8 cellular contexts compared by ENCODE assay signal in genomic region chr1:39609618-39610331, GRCh38. TPM values are rescaled to one million over a fixed set of nuclear protein-coding genes. Genes with fewer than 3 reads are reported as not detected.
DNase-seq lines count a peak whose midpoint lies in the region; ATAC-seq and TF ChIP-seq lines count a peak whose summit lies in the region.

No MANE protein-coding gene starts in this region.

- H3K4me2 ChIP-seq in mammary epithelial cell (ENCODE audit: insufficient read depth, low read depth, low read length): peak overlapping the region; percentile 0

- dilution Hi-C loops in mammary epithelial cell (cut with HindIII; ENCODE audit: low sequenced_read_pairs): loop anchor here (5.0 to 10.0 kb wide), 2 partner anchors 103 to 195 kb away; no protein-coding TSS in a partner anchor

- H3K27ac ChIP-seq in WERI-Rb-1 (no peak overlapping the region), mammary epithelial cell (ENCODE audit: insufficient read depth, low read depth, low read length) (no peak overlapping the region)

- H3K36me3 ChIP-seq in MG63: no peaks in the 10 kb centered on the region
- no peaks in the 10 kb centered on the region for H3K36me3 ChIP-seq in WERI-Rb-1
- H3K36me3 ChIP-seq in mammary epithelial cell (ENCODE audit: insufficient read depth, low read length): no peaks in the 10 kb centered on the region

- ATAC-seq in GM19467 (IDR thresholded peaks at IDR 0.05; ENCODE audit: unreplicated experiment): no peak

- intact Hi-C loops in mammary epithelial cell (cut with micrococcal nuclease): loop anchor here (5.0 kb wide), 1 partner anchor 363 kb away; no protein-coding TSS in a partner anchor

- H3K79me2 ChIP-seq in mammary epithelial cell (ENCODE audit: insufficient read depth, low read length): no peaks in the 10 kb centered on the region

- BruUV-seq in mammary epithelial cell (replicated peaks; lab: Mats Ljungman, UMichigan): no TSS peak

- in situ Hi-C loops in mammary epithelial cell (cut with MboI; ENCODE audit: low sequenced_read_pairs in 2 of 2): loop anchor here in 1 of 2 donors (5.0 kb wide), 1 partner anchor 43 kb away; no protein-coding TSS in a partner anchor

- H3K4me3 ChIP-seq in GM12865 (ENCODE audit: low read depth, low read length): no peak overlapping the region
- no peak overlapping the region for H3K4me3 ChIP-seq in MG63
- no peak overlapping the region for H3K4me3 ChIP-seq in WERI-Rb-1 (ENCODE audit: low read depth, low read length)
- H3K4me3 ChIP-seq in mammary epithelial cell (replicated peaks in 1 of 3; ENCODE audit: insufficient read depth in 1 of 3, low read depth in 2 of 3, low read length in 3 of 3): no peak overlapping the region

- peak; percentile 63 for TF ChIP-seq CTCF in GM12865 (IDR thresholded peaks at IDR 0.05; ENCODE audit: insufficient read depth, low read depth, low read length, missing control alignments)
- peak; percentile 89 for TF ChIP-seq CTCF in WERI-Rb-1 (IDR thresholded peaks at IDR 0.05; ENCODE audit: low read depth, low read length)
- peak; percentile 59 to 64 for TF ChIP-seq CTCF in mammary epithelial cell (conservative IDR thresholded peaks at IDR 0.05 in 1 of 2, IDR thresholded peaks at IDR 0.05 in 1 of 2; ENCODE audit: extremely low read depth in 1 of 2, insufficient read depth in 1 of 2, low read depth in 1 of 2, low read length in 2 of 2)

- H3K27me3 ChIP-seq in MG63 (no peaks in the 10 kb centered on the region), WERI-Rb-1 (ENCODE audit: insufficient read depth, low read depth, severe bottlenecking) (no peaks in the 10 kb centered on the region), mammary epithelial cell (ENCODE audit: insufficient read depth, low read length) (no peaks in the 10 kb centered on the region)

- peak overlapping the region; percentile 76 for H2AFZ ChIP-seq in mammary epithelial cell (ENCODE audit: low read depth, low read length)

- DNase-seq in GM12865 (ENCODE audit: low read depth): peak; percentile 70
- DNase-seq in MG63: peak; percentile 34
- peak; percentile 80 for DNase-seq in WERI-Rb-1
- DNase-seq in mammary epithelial cell: peak; percentile 15
- peak; percentile 86 for DNase-seq in left kidney (ENCODE audit: low read depth, low spot score)
- DNase-seq in stimulated activated CD8-positive, alpha-beta memory T cell treated with anti-CD3 and anti-CD28 coated beads, Interleukin-12 subunit alpha, Interleukin-12 subunit beta, amount 100 ng/mL, for 1 hour (ENCODE audit: low read depth): peak; percentile 71
- DNase-seq in COLO668 (lab: John Stamatoyannopoulos, UW; ENCODE audit: unreplicated experiment): no peak

- WGBS in mammary epithelial cell (ENCODE audit: low coverage, missing lambda C conversion rate): 65% methylated on average over 8 of the region's 42 CpGs

- H3K4me1 ChIP-seq in mammary epithelial cell (ENCODE audit: insufficient read depth, low read length): peaks cover 4% of the 10 kb centered on the region

- H3K9me3 ChIP-seq in MG63 (no peaks in the 10 kb centered on the region), WERI-Rb-1 (ENCODE audit: severe bottlenecking) (no peaks in the 10 kb centered on the region), mammary epithelial cell (replicated peaks; ENCODE audit: insufficient read depth, low read length) (no peaks in the 10 kb centered on the region)

- H3K9ac ChIP-seq in mammary epithelial cell (ENCODE audit: insufficient read depth, low read length): no peak overlapping the region

- CTCF ChIA-PET in mammary epithelial cell (lab: Charles Lee; ENCODE audit: low non-redundant PET): no interaction called here

- no peaks in the 10 kb centered on the region for H4K20me1 ChIP-seq in mammary epithelial cell (ENCODE audit: insufficient read depth, low read length)

RNA-seq across cellular contexts. Expression of gene HEYL, which starts 29.7 kb away (rescaled TPM):
- total RNA-seq in MG63 (2014; rRNA removed; shearing (Covaris generic); ENCODE audit: low replicate concordance): 0.10 and 1.0 TPM in 2 replicates
- not detected for total RNA-seq in mammary epithelial cell
- polyA plus RNA-seq in mammary epithelial cell: 0.01 TPM
- polyA minus RNA-seq in mammary epithelial cell: not detected

RNA-seq across cellular contexts. Expression of gene PABPC4, which starts 33.2 kb away (rescaled TPM):
- 153 TPM in 2 replicates for total RNA-seq in MG63 (2014; rRNA removed; shearing (Covaris generic); ENCODE audit: low replicate concordance)
- total RNA-seq in mammary epithelial cell: 100 to 1,000 TPM; 197 to 290 TPM
- 119 TPM for polyA plus RNA-seq in mammary epithelial cell
- 337 TPM for polyA minus RNA-seq in mammary epithelial cell
